Comparison of ENCODE assay signal across 1 cellular context in genomic region chr2:102034683-102035606, GRCh38.
TF ChIP-seq lines count a peak whose summit lies in the region.

No MANE protein-coding gene starts in this region.

TF ChIP-seq in HepG2, 621 proteins besides CTCF, POLR2A, EP300 and RAD21 (continued from another document and continues in another):
- TF ChIP-seq MLXIP (CRISPR knock-in tag; IDR thresholded peaks at IDR 0.05; ENCODE audit: borderline replicate concordance): no peak
- TF ChIP-seq DDIT3 (CRISPR knock-in tag; IDR thresholded peaks at IDR 0.05): no peak
- no peak for TF ChIP-seq FOXP1 (IDR thresholded peaks at IDR 0.05)
- peak; percentile 41; the same call in 1 of the 2 replicates for TF ChIP-seq FOXP1 (CRISPR knock-in tag; IDR thresholded peaks at IDR 0.05)
- TF ChIP-seq REPIN1 (CRISPR knock-in tag; IDR thresholded peaks at IDR 0.05; ENCODE audit: borderline replicate concordance, low read depth): no peak
- TF ChIP-seq E2F1 (CRISPR knock-in tag; IDR thresholded peaks at IDR 0.05): no peak
- TF ChIP-seq ZNF292 (CRISPR knock-in tag; IDR thresholded peaks at IDR 0.05; ENCODE audit: borderline replicate concordance, low read depth): 0 out of 2 replicates have a peak, but pooled peaks have one; percentile 42
- no peak for TF ChIP-seq KLF15 (CRISPR knock-in tag; IDR thresholded peaks at IDR 0.05; ENCODE audit: borderline replicate concordance)
- no peak for TF ChIP-seq ZNF546 (CRISPR knock-in tag; conservative IDR thresholded peaks at IDR 0.05)
- TF ChIP-seq ZSCAN20 (CRISPR knock-in tag; IDR thresholded peaks at IDR 0.05; ENCODE audit: borderline replicate concordance): peak; percentile 26; the same call in 1 of the 2 replicates
- TF ChIP-seq FOXK1 (CRISPR knock-in tag; IDR thresholded peaks at IDR 0.05; ENCODE audit: borderline replicate concordance, low read depth): peak; percentile 60
- peak; percentile 32; the same call in 1 of the 2 replicates for TF ChIP-seq FOXP4 (CRISPR knock-in tag; IDR thresholded peaks at IDR 0.05)
- 0 out of 2 replicates have a peak, but pooled peaks have one; percentile 54 for TF ChIP-seq HINFP (CRISPR knock-in tag; IDR thresholded peaks at IDR 0.05; ENCODE audit: low read depth)
- no peak for TF ChIP-seq ZNF510 (CRISPR knock-in tag; IDR thresholded peaks at IDR 0.05; ENCODE audit: low read depth)
- TF ChIP-seq STAT6 (CRISPR knock-in tag; IDR thresholded peaks at IDR 0.05; ENCODE audit: borderline replicate concordance): 0 out of 2 replicates have a peak, but pooled peaks have one; percentile 54
- no peak for TF ChIP-seq ZNF563 (CRISPR knock-in tag; IDR thresholded peaks at IDR 0.05)
- TF ChIP-seq SAP130 (CRISPR knock-in tag; IDR thresholded peaks at IDR 0.05; ENCODE audit: low read depth): peak; percentile 26; the same call in 1 of the 2 replicates
- TF ChIP-seq RAD51 (IDR thresholded peaks at IDR 0.05; ENCODE audit: borderline replicate concordance): no peak
- TF ChIP-seq MEIS2 (CRISPR knock-in tag; IDR thresholded peaks at IDR 0.05): no peak; the same call in 1 of the 2 replicates
- no peak for TF ChIP-seq NFYB (CRISPR knock-in tag; IDR thresholded peaks at IDR 0.05)
- peak; percentile 12; the same call in 1 of the 2 replicates for TF ChIP-seq ZNF501 (CRISPR knock-in tag; IDR thresholded peaks at IDR 0.05)
- TF ChIP-seq ARNTL (CRISPR knock-in tag; IDR thresholded peaks at IDR 0.05): 0 out of 2 replicates have a peak, but pooled peaks have one; percentile 32
- TF ChIP-seq JUNB (CRISPR knock-in tag; IDR thresholded peaks at IDR 0.05; ENCODE audit: borderline replicate concordance): no peak
- no peak for TF ChIP-seq ZNF776 (CRISPR knock-in tag; IDR thresholded peaks at IDR 0.05)
- TF ChIP-seq ZXDC (CRISPR knock-in tag; IDR thresholded peaks at IDR 0.05): peak; percentile 71; the same call in 1 of the 2 replicates
- no peak for TF ChIP-seq GATAD1 (CRISPR knock-in tag; IDR thresholded peaks at IDR 0.05)
- TF ChIP-seq FOXO4 (CRISPR knock-in tag; conservative IDR thresholded peaks at IDR 0.05): no peak
- no peak for TF ChIP-seq FOSL1 (CRISPR knock-in tag; IDR thresholded peaks at IDR 0.05; ENCODE audit: borderline replicate concordance)
- TF ChIP-seq MXI1 (IDR thresholded peaks at IDR 0.05; ENCODE audit: borderline replicate concordance, low read depth, low read length): no peak
- TF ChIP-seq PPARG (CRISPR knock-in tag; conservative IDR thresholded peaks at IDR 0.05): 0 out of 2 replicates have a peak, but pooled peaks have one; percentile 30
- no peak for TF ChIP-seq CBX2 (IDR thresholded peaks at IDR 0.05; ENCODE audit: low read depth, low read length)
- no peak for TF ChIP-seq CBX2 (CRISPR knock-in tag; IDR thresholded peaks at IDR 0.05; ENCODE audit: low read depth)
- no peak for TF ChIP-seq RCOR2 (CRISPR knock-in tag; IDR thresholded peaks at IDR 0.05)
- peak; percentile 64; the same call in 1 of the 2 replicates for TF ChIP-seq ZSCAN31 (CRISPR knock-in tag; IDR thresholded peaks at IDR 0.05; ENCODE audit: low read depth)
- TF ChIP-seq ZNF143 (CRISPR knock-in tag; IDR thresholded peaks at IDR 0.05): 0 out of 2 replicates have a peak, but pooled peaks have one; percentile 9
- TF ChIP-seq POLR2AphosphoS5 (IDR thresholded peaks at IDR 0.05; ENCODE audit: low read depth, low read length): no peak
- no peak for TF ChIP-seq DBP (CRISPR knock-in tag; IDR thresholded peaks at IDR 0.05; ENCODE audit: not compliant biosample characterization)
- TF ChIP-seq NR2C2 (CRISPR knock-in tag; IDR thresholded peaks at IDR 0.05; ENCODE audit: borderline replicate concordance): 0 out of 2 replicates have a peak, but pooled peaks have one; percentile 17
- TF ChIP-seq ARID4A (CRISPR knock-in tag; IDR thresholded peaks at IDR 0.05; ENCODE audit: borderline replicate concordance): no peak
- no peak for TF ChIP-seq STAT5B (CRISPR knock-in tag; IDR thresholded peaks at IDR 0.05)
